In the genomic region with DNA sequence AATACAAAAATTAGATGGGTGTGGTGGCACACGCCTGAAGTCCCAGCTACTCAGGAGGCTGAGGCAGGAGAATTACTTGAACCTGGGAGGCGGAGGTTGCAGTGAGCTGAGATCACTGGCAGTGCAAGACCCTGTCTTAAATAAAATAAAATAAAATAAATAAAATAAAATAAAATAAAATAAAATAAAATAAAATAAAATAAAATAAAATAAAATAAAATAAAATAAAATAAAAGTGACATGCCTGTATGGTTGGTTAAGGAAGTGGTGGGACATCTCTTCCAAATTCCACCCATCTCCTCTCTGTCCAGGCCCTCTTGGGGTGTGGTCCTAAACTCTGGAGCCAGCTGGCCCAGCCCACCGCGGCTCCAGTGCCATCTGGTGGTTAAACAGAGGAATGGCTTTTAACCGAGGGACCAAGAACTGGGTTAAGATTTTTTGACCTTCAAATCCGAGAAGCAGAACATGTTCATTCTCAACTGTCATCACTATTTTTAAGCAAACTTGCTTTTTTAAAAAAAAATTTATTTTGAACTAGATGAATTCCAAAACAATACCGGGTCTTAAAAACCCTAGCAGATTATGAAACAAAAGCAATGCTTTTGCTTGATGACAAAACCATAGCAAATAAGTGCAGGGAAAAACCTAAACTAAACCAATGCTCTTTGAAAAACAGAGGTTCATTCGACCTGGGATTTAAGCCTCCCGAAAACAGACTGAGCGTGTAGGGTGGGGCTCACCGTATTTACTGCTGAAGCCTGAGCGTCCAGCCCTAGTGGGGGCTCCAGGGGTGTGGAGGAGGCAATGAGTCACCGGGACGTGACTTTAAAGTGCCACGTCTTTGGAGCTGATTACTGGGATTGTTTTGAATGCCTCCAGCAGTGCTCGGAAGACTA, we compare ENCODE assay signal across 8 cellular contexts.
DNase-seq lines count a peak whose midpoint lies in the region; ATAC-seq, FAIRE-seq and TF ChIP-seq lines count a peak whose summit lies in the region.

No MANE protein-coding gene starts in this region.

- H2BK15ac ChIP-seq in H1 (ENCODE audit: low read length), result no peak overlapping the region

- no peaks in the 10 kb centered on the region; the same call in 1 of the 2 replicates for H3K79me1 ChIP-seq in H1 (ENCODE audit: low read depth, low read length)

- H4K20me1 ChIP-seq in H1 (replicated peaks in 1 of 2; ENCODE audit: control insufficient read depth in 1 of 2, insufficient read depth in 2 of 2, low read length in 2 of 2), result no peaks in the 10 kb centered on the region

- no peak overlapping the region for H3K18ac ChIP-seq in H1 (ENCODE audit: extremely low read depth, low read length)

- no peak overlapping the region for H3K23ac ChIP-seq in H1 (ENCODE audit: insufficient read length)

- H3K9me3 Mint-ChIP-seq in Caco-2 (ENCODE audit: unreplicated experiment), result no peaks in the 10 kb centered on the region

- no peak overlapping the region for H3K4me3 Mint-ChIP-seq in Caco-2 (ENCODE audit: unreplicated experiment)

- BruUV-seq in Caco-2 (replicated peaks; lab: Mats Ljungman, UMichigan), result no TSS peak

- CTCF ChIA-PET in Caco-2 (lab: Charles Lee), result interaction anchor here (2.2 kb wide), 1 partner anchor 19 kb away, joined by 8 read pairs; no protein-coding TSS in a partner anchor
- CTCF ChIA-PET in H1 (lab: Charles Lee; ENCODE audit: partially characterized antibody), result interaction anchor here (0.6 to 3.3 kb wide), 18 partner anchors 8 to 189 kb away, joined by 3 to 18 read pairs (median 6); no protein-coding TSS in a partner anchor

- no peak overlapping the region for H4K91ac ChIP-seq in H1 (replicated peaks; ENCODE audit: insufficient read length, low read length)

- H3K27me3 ChIP-seq in Caco-2 (replicated peaks; ENCODE audit: control insufficient read depth, insufficient read depth, low read length) (no peaks in the 10 kb centered on the region), H1 (replicated peaks in 1 of 4; ENCODE audit: control insufficient read depth in 3 of 4, extremely low read depth in 1 of 4, insufficient read depth in 3 of 4, low read length in 3 of 4) (no peaks in the 10 kb centered on the region), mucosa of stomach (ENCODE audit: control insufficient read depth, insufficient read depth, low read length) (no peaks in the 10 kb centered on the region)

- H3K4me1 Mint-ChIP-seq in Caco-2 (ENCODE audit: low read depth, unreplicated experiment), result peaks cover 8% of the 10 kb centered on the region

- no peaks in the 10 kb centered on the region for H3K27me3 Mint-ChIP-seq in Caco-2 (ENCODE audit: insufficient read depth, unreplicated experiment)

- no peak overlapping the region for H2BK5ac ChIP-seq in H1 (ENCODE audit: low read depth, low read length)

- H3K4me1 ChIP-seq in Caco-2, result no peaks in the 10 kb centered on the region
- peaks cover 0 to 2% (median under 1%) of the 10 kb centered on the region in 4 experiments; a peak in 2 of 7 replicates for H3K4me1 ChIP-seq in H1 (replicated peaks in 1 of 4; ENCODE audit: control insufficient read depth in 3 of 4, insufficient read depth in 4 of 4, low read length in 3 of 4)
- H3K4me1 ChIP-seq in mucosa of stomach (ENCODE audit: control insufficient read depth, insufficient read depth, low read length), result peaks cover 14% of the 10 kb centered on the region

- TF ChIP-seq CTCF in Caco-2 (IDR thresholded peaks at IDR 0.05; ENCODE audit: insufficient read depth in 1 of 2, low read depth in 1 of 2, low read length in 1 of 2, severe bottlenecking in 1 of 2, unreplicated experiment in 1 of 2) (peak; percentile 71 to 89), H1 (IDR thresholded peaks at IDR 0.05; ENCODE audit: control extremely low read depth in 1 of 3, insufficient read depth in 1 of 3, low read depth in 1 of 3, low read length in 3 of 3) (peak; percentile 72 to 86 (median 85))

- FAIRE-seq in TTC549 (lab: Jason Lieb, UNC) (peak; percentile 22), H1 (lab: Jason Lieb, UNC) (no peak), urothelium cell line (lab: Jason Lieb, UNC) (no peak)

- intact Hi-C loops in Caco-2 (cut with micrococcal nuclease; ENCODE audit: unreplicated experiment), result loop anchor here (1.0 kb wide), 1 partner anchor 25 kb away; no protein-coding TSS in a partner anchor

- H2BK12ac ChIP-seq in H1 (ENCODE audit: low read depth, low read length), result no peak overlapping the region

- no peaks in the 10 kb centered on the region for H3K79me2 ChIP-seq in H1 (ENCODE audit: control insufficient read depth in 1 of 2, insufficient read depth in 2 of 2, low read length in 2 of 2)

- ATAC-seq in GM19395 (IDR thresholded peaks at IDR 0.05; ENCODE audit: unreplicated experiment) (peak; percentile 69), GM18858 (IDR thresholded peaks at IDR 0.05; ENCODE audit: unreplicated experiment) (no peak)

- no peak overlapping the region for H3K9ac ChIP-seq in H1 (replicated peaks in 1 of 4; ENCODE audit: extremely low read depth in 1 of 4, low read depth in 3 of 4, low read length in 3 of 4)
- peak overlapping the region; percentile 29 for H3K9ac ChIP-seq in mucosa of stomach (ENCODE audit: low read length)

- H2AK5ac ChIP-seq in H1 (ENCODE audit: low read depth, low read length), result no peak overlapping the region

- H4K5ac ChIP-seq in H1 (ENCODE audit: insufficient read length, low read depth, low read length), result no peak overlapping the region

- no peak overlapping the region for H2BK120ac ChIP-seq in H1 (replicated peaks; ENCODE audit: low read depth, low read length)

- H3K9me3 ChIP-seq in Caco-2, result no peaks in the 10 kb centered on the region
- no peaks in the 10 kb centered on the region for H3K9me3 ChIP-seq in H1 (ENCODE audit: insufficient read depth in 2 of 2, low read depth in 1 of 2, low read length in 1 of 2)
- no peaks in the 10 kb centered on the region for H3K9me3 ChIP-seq in mucosa of stomach (ENCODE audit: control insufficient read depth, low read length)

- H3K4me3 ChIP-seq in Caco-2 (ENCODE audit: low read depth, low read length) (peak overlapping the region; percentile 3; the same call in 1 of the 2 replicates), H1 (ENCODE audit: extremely low read depth in 1 of 4, insufficient read depth in 2 of 4, low read depth in 3 of 4, low read length in 4 of 4) (no peak overlapping the region), mucosa of stomach (ENCODE audit: low read length) (peak overlapping the region; percentile 26)

- no peak overlapping the region for H2BK20ac ChIP-seq in H1 (ENCODE audit: low read length)

- H3K4ac ChIP-seq in H1 (replicated peaks; ENCODE audit: insufficient read length, low read depth, low read length), result no peak overlapping the region

- no peak for TF ChIP-seq POLR2A in H1 (IDR thresholded peaks at IDR 0.05; ENCODE audit: control extremely low read depth in 1 of 2, low read depth in 2 of 2, low read length in 2 of 2)

- TF ChIP-seq RAD21 in H1 (IDR thresholded peaks at IDR 0.05 in 1 of 2, conservative IDR thresholded peaks at IDR 0.05 in 1 of 2; ENCODE audit: low read depth in 2 of 2, low read length in 2 of 2), result peak; percentile 70 to 79

- no peak overlapping the region for H3K14ac ChIP-seq in H1 (ENCODE audit: insufficient read length)

- no peaks in the 10 kb centered on the region; the same call in 1 of the 2 replicates for H3K23me2 ChIP-seq in H1 (ENCODE audit: low read depth, low read length)

- DNase-seq in Caco-2 (peak in 1 of 2 experiments; percentile 59), NCI-H1048 (lab: John Stamatoyannopoulos, UW) (peak; percentile 39), H1 (ENCODE audit: low read depth in 1 of 2, low spot score in 2 of 2) (no peak), urothelium cell line (ENCODE audit: low spot score) (peak; percentile 83)

- H3K27ac ChIP-seq in H1 (ENCODE audit: low read depth, low read length), result no peak overlapping the region

- no peak overlapping the region for H2AFZ ChIP-seq in H1 (ENCODE audit: low read length)

- H3K36me3 ChIP-seq in Caco-2 (ENCODE audit: control insufficient read depth, insufficient read depth, low read length) (no peaks in the 10 kb centered on the region), H1 (ENCODE audit: control insufficient read depth in 2 of 4, insufficient read depth in 4 of 4, low read length in 3 of 4) (no peaks in the 10 kb centered on the region; a peak in 1 of 8 replicates), mucosa of stomach (ENCODE audit: control insufficient read depth, insufficient read depth, low read length) (no peaks in the 10 kb centered on the region)

- no peak overlapping the region for H4K8ac ChIP-seq in H1 (ENCODE audit: extremely low read depth, insufficient read depth, low read length)

- no peak for TF ChIP-seq EP300 in H1 (IDR thresholded peaks at IDR 0.05; ENCODE audit: borderline replicate concordance in 1 of 2, low read depth in 2 of 2, low read length in 2 of 2)

- H3K36me3 Mint-ChIP-seq in Caco-2 (ENCODE audit: insufficient read depth, unreplicated experiment), result peaks cover 17% of the 10 kb centered on the region

- no peak overlapping the region for H3K27ac Mint-ChIP-seq in Caco-2 (ENCODE audit: unreplicated experiment)

- H3K56ac ChIP-seq in H1 (replicated peaks; ENCODE audit: insufficient read length, low read depth, low read length), result no peak overlapping the region

- POLR2A ChIA-PET in Caco-2 (lab: Charles Lee), result no interaction called here
- POLR2A ChIA-PET in H1 (lab: Charles Lee; ENCODE audit: partially characterized antibody), result interaction anchor here (1.2 kb wide), 1 partner anchor 9 kb away, joined by 5 read pairs; no protein-coding TSS in a partner anchor

- H3K4me2 ChIP-seq in H1 (ENCODE audit: insufficient read depth in 1 of 2, low read depth in 2 of 2, low read length in 2 of 2), result no peak overlapping the region

- WGBS in H1 (ENCODE audit: extremely low coverage in 1 of 2, insufficient coverage in 1 of 2, insufficient read length in 1 of 2, insufficient replicate concordance in 2 of 2, low coverage in 1 of 2, low lambda C conversion rate in 2 of 2, missing lambda C conversion rate in 1 of 2), 2 experiments, result 53% methylated on average over 16 of the region's 16 CpGs; no CpG with 5 or more reads in 1 of the 2 experiments

TF ChIP-seq in H1, 55 proteins besides CTCF, POLR2A, EP300 and RAD21:
- TF ChIP-seq, protein P1, sequence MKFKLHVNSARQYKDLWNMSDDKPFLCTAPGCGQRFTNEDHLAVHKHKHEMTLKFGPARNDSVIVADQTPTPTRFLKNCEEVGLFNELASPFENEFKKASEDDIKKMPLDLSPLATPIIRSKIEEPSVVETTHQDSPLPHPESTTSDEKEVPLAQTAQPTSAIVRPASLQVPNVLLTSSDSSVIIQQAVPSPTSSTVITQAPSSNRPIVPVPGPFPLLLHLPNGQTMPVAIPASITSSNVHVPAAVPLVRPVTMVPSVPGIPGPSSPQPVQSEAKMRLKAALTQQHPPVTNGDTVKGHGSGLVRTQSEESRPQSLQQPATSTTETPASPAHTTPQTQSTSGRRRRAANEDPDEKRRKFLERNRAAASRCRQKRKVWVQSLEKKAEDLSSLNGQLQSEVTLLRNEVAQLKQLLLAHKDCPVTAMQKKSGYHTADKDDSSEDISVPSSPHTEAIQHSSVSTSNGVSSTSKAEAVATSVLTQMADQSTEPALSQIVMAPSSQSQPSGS (IDR thresholded peaks at IDR 0.05; ENCODE audit: low read length), result no peak
- 0 out of 2 replicates have a peak, but pooled peaks have one; percentile 43 for TF ChIP-seq TCF12 (IDR thresholded peaks at IDR 0.05; ENCODE audit: low read depth, low read length)

Comparison
In these comparisons a context has a peak if more than half of its experiments do, and no peak if none do; other contexts are left out.
1. DNase-seq: peak in NCI-H1048 (single experiment) and urothelium cell line (single experiment); none in H1 (0 of 2).
2. H3K4me3 ChIP-seq: peak in Caco-2 (single experiment) and mucosa of stomach (single experiment); none in H1 (0 of 4).